In the genomic region with DNA sequence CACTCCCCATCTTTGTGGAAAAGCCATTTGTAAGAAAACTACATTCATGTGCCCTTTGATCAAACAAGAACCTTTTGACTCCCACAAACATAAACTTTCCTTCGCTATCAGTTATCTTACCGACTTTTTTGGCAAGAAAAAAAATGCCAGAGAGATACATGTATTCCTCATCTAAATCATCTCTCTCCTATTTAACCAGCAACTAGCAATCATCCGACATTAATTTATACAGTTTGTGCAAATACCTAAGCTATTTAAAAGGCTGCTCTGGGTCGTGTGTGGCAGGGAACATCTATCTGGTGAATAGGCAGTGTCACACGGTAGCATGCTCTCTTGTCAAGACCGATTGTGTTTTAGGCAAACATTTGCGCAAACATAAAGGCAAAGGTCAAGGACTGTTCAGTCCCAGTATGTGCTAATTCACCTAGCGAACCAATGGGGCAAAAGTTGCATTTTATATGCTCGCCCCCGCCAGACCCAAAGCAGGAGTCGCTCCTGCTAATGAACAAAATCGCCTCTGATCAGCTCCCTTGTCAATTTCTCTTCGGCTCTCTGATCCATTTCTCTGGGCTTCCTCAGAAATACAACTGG, we compare ENCODE assay signal across 1 cellular context.
A peak's percentile ranks its signal among the peaks of the same experiment; 100 is the strongest.
TF ChIP-seq lines count a peak whose summit lies in the region.

No MANE protein-coding gene starts in this region.

TF ChIP-seq in HepG2, 621 proteins besides CTCF, POLR2A, EP300 and RAD21 (continued from another document and continues in another):
- peak; percentile 62; the same call in 1 of the 2 replicates for TF ChIP-seq ZNF609 (CRISPR knock-in tag; IDR thresholded peaks at IDR 0.05; ENCODE audit: borderline replicate concordance)
- no peak for TF ChIP-seq TOPORS (CRISPR knock-in tag; IDR thresholded peaks at IDR 0.05)
- no peak for TF ChIP-seq ZFP90 (CRISPR knock-in tag; IDR thresholded peaks at IDR 0.05; ENCODE audit: borderline replicate concordance)
- no peak for TF ChIP-seq ZFP41 (CRISPR knock-in tag; IDR thresholded peaks at IDR 0.05; ENCODE audit: borderline replicate concordance)
- TF ChIP-seq BORCS8-MEF2B (CRISPR knock-in tag; IDR thresholded peaks at IDR 0.05) = no peak
- peak; percentile 86 for TF ChIP-seq ZMYM4 (CRISPR knock-in tag; IDR thresholded peaks at IDR 0.05)
- TF ChIP-seq, protein P1, sequence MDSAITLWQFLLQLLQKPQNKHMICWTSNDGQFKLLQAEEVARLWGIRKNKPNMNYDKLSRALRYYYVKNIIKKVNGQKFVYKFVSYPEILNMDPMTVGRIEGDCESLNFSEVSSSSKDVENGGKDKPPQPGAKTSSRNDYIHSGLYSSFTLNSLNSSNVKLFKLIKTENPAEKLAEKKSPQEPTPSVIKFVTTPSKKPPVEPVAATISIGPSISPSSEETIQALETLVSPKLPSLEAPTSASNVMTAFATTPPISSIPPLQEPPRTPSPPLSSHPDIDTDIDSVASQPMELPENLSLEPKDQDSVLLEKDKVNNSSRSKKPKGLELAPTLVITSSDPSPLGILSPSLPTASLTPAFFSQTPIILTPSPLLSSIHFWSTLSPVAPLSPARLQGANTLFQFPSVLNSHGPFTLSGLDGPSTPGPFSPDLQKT (CRISPR knock-in tag; IDR thresholded peaks at IDR 0.05; ENCODE audit: borderline replicate concordance) = no peak
- no peak for TF ChIP-seq ZBTB49 (CRISPR knock-in tag; IDR thresholded peaks at IDR 0.05; ENCODE audit: borderline replicate concordance)
- TF ChIP-seq, protein P2, sequence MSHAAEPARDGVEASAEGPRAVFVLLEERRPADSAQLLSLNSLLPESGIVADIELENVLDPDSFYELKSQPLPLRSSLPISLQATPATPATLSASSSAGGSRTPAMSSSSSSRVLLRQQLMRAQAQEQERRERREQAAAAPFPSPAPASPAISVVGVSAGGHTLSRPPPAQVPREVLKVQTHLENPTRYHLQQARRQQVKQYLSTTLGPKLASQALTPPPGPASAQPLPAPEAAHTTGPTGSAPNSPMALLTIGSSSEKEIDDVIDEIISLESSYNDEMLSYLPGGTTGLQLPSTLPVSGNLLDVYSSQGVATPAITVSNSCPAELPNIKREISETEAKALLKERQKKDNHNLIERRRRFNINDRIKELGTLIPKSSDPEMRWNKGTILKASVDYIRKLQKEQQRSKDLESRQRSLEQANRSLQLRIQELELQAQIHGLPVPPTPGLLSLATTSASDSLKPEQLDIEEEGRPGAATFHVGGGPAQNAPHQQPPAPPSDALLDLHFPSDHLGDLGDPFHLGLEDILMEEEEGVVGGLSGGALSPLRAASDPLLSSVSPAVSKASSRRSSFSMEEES (CRISPR knock-in tag; IDR thresholded peaks at IDR 0.05) = peak; percentile 54; the same call in 1 of the 2 replicates
- TF ChIP-seq ARNT (IDR thresholded peaks at IDR 0.05) = no peak
- TF ChIP-seq, protein P3, sequence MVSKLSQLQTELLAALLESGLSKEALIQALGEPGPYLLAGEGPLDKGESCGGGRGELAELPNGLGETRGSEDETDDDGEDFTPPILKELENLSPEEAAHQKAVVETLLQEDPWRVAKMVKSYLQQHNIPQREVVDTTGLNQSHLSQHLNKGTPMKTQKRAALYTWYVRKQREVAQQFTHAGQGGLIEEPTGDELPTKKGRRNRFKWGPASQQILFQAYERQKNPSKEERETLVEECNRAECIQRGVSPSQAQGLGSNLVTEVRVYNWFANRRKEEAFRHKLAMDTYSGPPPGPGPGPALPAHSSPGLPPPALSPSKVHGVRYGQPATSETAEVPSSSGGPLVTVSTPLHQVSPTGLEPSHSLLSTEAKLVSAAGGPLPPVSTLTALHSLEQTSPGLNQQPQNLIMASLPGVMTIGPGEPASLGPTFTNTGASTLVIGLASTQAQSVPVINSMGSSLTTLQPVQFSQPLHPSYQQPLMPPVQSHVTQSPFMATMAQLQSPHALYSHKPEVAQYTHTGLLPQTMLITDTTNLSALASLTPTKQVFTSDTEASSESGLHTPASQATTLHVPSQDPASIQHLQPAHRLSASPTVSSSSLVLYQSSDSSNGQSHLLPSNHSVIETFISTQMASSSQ (IDR thresholded peaks at IDR 0.05; ENCODE audit: low read depth) = 0 out of 2 replicates have a peak, but pooled peaks have one; percentile 14
- TF ChIP-seq, protein P3 (CRISPR knock-in tag; IDR thresholded peaks at IDR 0.05; ENCODE audit: borderline replicate concordance) = peak; percentile 35; the same call in 1 of the 2 replicates
- no peak for TF ChIP-seq SRSF9 (IDR thresholded peaks at IDR 0.05; ENCODE audit: borderline replicate concordance, insufficient read depth, low read depth, low read length, poor library complexity, severe bottlenecking)
- no peak for TF ChIP-seq ZNF709 (CRISPR knock-in tag; IDR thresholded peaks at IDR 0.05)
- peak; percentile 75; the same call in 1 of the 2 replicates for TF ChIP-seq ZNF331 (CRISPR knock-in tag; IDR thresholded peaks at IDR 0.05)
- TF ChIP-seq FOSL2 (CRISPR knock-in tag; IDR thresholded peaks at IDR 0.05) = peak; percentile 69
- TF ChIP-seq KAT2B (IDR thresholded peaks at IDR 0.05; ENCODE audit: borderline replicate concordance, low read depth, low read length) = no peak
- no peak for TF ChIP-seq ESRRA (CRISPR knock-in tag; IDR thresholded peaks at IDR 0.05; ENCODE audit: low read depth)
- TF ChIP-seq YEATS4 (CRISPR knock-in tag; IDR thresholded peaks at IDR 0.05; ENCODE audit: borderline replicate concordance) = no peak
- TF ChIP-seq RBFOX2 (IDR thresholded peaks at IDR 0.05; ENCODE audit: low read depth, low read length) = no peak
- no peak for TF ChIP-seq RFXAP (CRISPR knock-in tag; IDR thresholded peaks at IDR 0.05; ENCODE audit: borderline replicate concordance)
- no peak for TF ChIP-seq CREB1 (IDR thresholded peaks at IDR 0.05)
- no peak for TF ChIP-seq CREB1 (CRISPR knock-in tag; IDR thresholded peaks at IDR 0.05)
- no peak for TF ChIP-seq STAT6 (CRISPR knock-in tag; IDR thresholded peaks at IDR 0.05; ENCODE audit: borderline replicate concordance)
- no peak for TF ChIP-seq KMT2A (CRISPR knock-in tag; IDR thresholded peaks at IDR 0.05)
- no peak for TF ChIP-seq ZBTB7B (CRISPR knock-in tag; IDR thresholded peaks at IDR 0.05)
- no peak for TF ChIP-seq RBAK (CRISPR knock-in tag; IDR thresholded peaks at IDR 0.05)
- no peak for TF ChIP-seq ZNF547 (CRISPR knock-in tag; IDR thresholded peaks at IDR 0.05)
- TF ChIP-seq KLF9 (CRISPR knock-in tag; IDR thresholded peaks at IDR 0.05; ENCODE audit: low read depth) = no peak
- no peak for TF ChIP-seq USF2 (IDR thresholded peaks at IDR 0.05; ENCODE audit: low read depth, low read length)
- TF ChIP-seq USF2 (CRISPR knock-in tag; IDR thresholded peaks at IDR 0.05; ENCODE audit: borderline replicate concordance) = no peak
- TF ChIP-seq PHB2 (IDR thresholded peaks at IDR 0.05; ENCODE audit: partially characterized antibody) = no peak
- peak; percentile 58; the same call in 1 of the 2 replicates for TF ChIP-seq TBX2 (CRISPR knock-in tag; IDR thresholded peaks at IDR 0.05; ENCODE audit: borderline replicate concordance)
- no peak for TF ChIP-seq ZNF615 (CRISPR knock-in tag; IDR thresholded peaks at IDR 0.05; ENCODE audit: borderline replicate concordance)
- no peak for TF ChIP-seq MYNN (CRISPR knock-in tag; IDR thresholded peaks at IDR 0.05; ENCODE audit: low read depth)
- no peak for TF ChIP-seq SCMH1 (CRISPR knock-in tag; IDR thresholded peaks at IDR 0.05; ENCODE audit: borderline replicate concordance)
- TF ChIP-seq JUNB (CRISPR knock-in tag; IDR thresholded peaks at IDR 0.05; ENCODE audit: borderline replicate concordance) = no peak
- TF ChIP-seq ZNF616 (CRISPR knock-in tag; IDR thresholded peaks at IDR 0.05; ENCODE audit: low read depth) = no peak
- TF ChIP-seq ZNF780A (CRISPR knock-in tag; IDR thresholded peaks at IDR 0.05) = no peak
- TF ChIP-seq SUZ12 (IDR thresholded peaks at IDR 0.05; ENCODE audit: low read depth, low read length) = no peak
- no peak for TF ChIP-seq ZNF446 (CRISPR knock-in tag; IDR thresholded peaks at IDR 0.05)
- peak; percentile 73 for TF ChIP-seq RXRB (CRISPR knock-in tag; IDR thresholded peaks at IDR 0.05; ENCODE audit: borderline replicate concordance)
